19 cellular contexts compared by ENCODE assay signal in genomic region chr3:152349397-152349796, GRCh38.
DNase-seq lines count a peak whose midpoint lies in the region; ATAC-seq and TF ChIP-seq lines count a peak whose summit lies in the region.
"Had no signal": no experiment of that assay in that cellular context is flagged by ENCODE, and none has a peak within 500 bp of the region (broad histone marks: within the 10 kb centered on the region; RNA-seq: fewer than 3 reads in every experiment).

No MANE protein-coding gene starts in this region.

- H3K27ac Mint-ChIP-seq in CD4-positive, CD25-positive, alpha-beta regulatory T cell, result no peak overlapping the region
- H3K27ac Mint-ChIP-seq: activated naive CD8-positive, alpha-beta T cell treated with anti-CD3 and anti-CD28 coated beads for 36 hours; activated T-cell treated with anti-CD3 and anti-CD28 coated beads, Interleukin-2, amount 50 U/mL, for 24 hours; natural killer cell treated with Interleukin-12 subunit alpha and Interleukin-12 subunit beta and Interleukin-15 and Interleukin-18, amount 100 ng/mL, for 72 hours; stimulated activated naive CD8-positive, alpha-beta T cell treated with anti-CD3 and anti-CD28 coated beads, Interleukin-15, amount 100 ng/mL, for 72 hours had no signal

- H4K20me1 ChIP-seq in OCI-LY3 (ENCODE audit: insufficient read depth, low read length), result peaks cover 83% of the 10 kb centered on the region
- H4K20me1 ChIP-seq in osteoblast (ENCODE audit: insufficient read depth, low read length), result peaks cover 25% of the 10 kb centered on the region

- TF ChIP-seq CTCF in OCI-LY3 (IDR thresholded peaks at IDR 0.05; ENCODE audit: low read depth, low read length) (no peak), osteoblast (IDR thresholded peaks at IDR 0.05; ENCODE audit: extremely low read depth, low read depth, low read length) (no peak)

- peak overlapping the region; percentile 37 for H3K4me3 ChIP-seq in CD4-positive, CD25-positive, alpha-beta regulatory T cell (ENCODE audit: low read depth, low read length)
- H3K4me3 ChIP-seq in OCI-LY3 (ENCODE audit: low read length) (no peak overlapping the region), osteoblast (ENCODE audit: insufficient read depth, low read length) (no peak overlapping the region)
- H3K4me3 ChIP-seq: lung, SJCRH30 had no signal

- H3K79me2 ChIP-seq in OCI-LY3 (ENCODE audit: low read length) (peaks cover 90% of the 10 kb centered on the region), osteoblast (ENCODE audit: insufficient read depth, low read length) (peaks cover 95% of the 10 kb centered on the region)

- H3K4me3 Mint-ChIP-seq in CD4-positive, CD25-positive, alpha-beta regulatory T cell, result no peak overlapping the region
- H3K4me3 Mint-ChIP-seq: activated naive CD8-positive, alpha-beta T cell treated with anti-CD3 and anti-CD28 coated beads for 36 hours; activated T-cell treated with anti-CD3 and anti-CD28 coated beads, Interleukin-2, amount 50 U/mL, for 24 hours; natural killer cell treated with Interleukin-12 subunit alpha and Interleukin-12 subunit beta and Interleukin-15 and Interleukin-18, amount 100 ng/mL, for 72 hours; stimulated activated naive CD8-positive, alpha-beta T cell treated with anti-CD3 and anti-CD28 coated beads, Interleukin-15, amount 100 ng/mL, for 72 hours had no signal

- no peak for DNase-seq in CD4-positive, CD25-positive, alpha-beta regulatory T cell
- DNase-seq in epithelial cell of prostate (ENCODE audit: low read depth, low spot score), result no peak
- no peak for DNase-seq in osteoblast (ENCODE audit: insufficient read length, low spot score, missing footprints)
- no peak for DNase-seq in T-helper 1 cell
- DNase-seq in glomerular visceral epithelial cell (ENCODE audit: extremely low spot score), result no peak
- DNase-seq in NCI-H2171 (lab: John Stamatoyannopoulos, UW), result no peak
- DNase-seq: activated naive CD8-positive, alpha-beta T cell treated with anti-CD3 and anti-CD28 coated beads for 36 hours; activated T-cell treated with anti-CD3 and anti-CD28 coated beads, Interleukin-2, amount 50 U/mL, for 24 hours; effector CD4-positive, alpha-beta T cell; H7; NCI-H1694 treated with DMSO at 0.1 percent for 48 hours; NCI-H446 treated with DMSO at 0.1 percent for 48 hours; SJCRH30; stimulated activated CD4-positive, alpha-beta T cell treated with anti-CD3 and anti-CD28 coated beads, Interleukin-15, amount 100 ng/mL, for 24 hours; stimulated activated naive CD8-positive, alpha-beta T cell treated with anti-CD3 and anti-CD28 coated beads, Interleukin-15, amount 100 ng/mL, for 72 hours had no signal

- peaks cover 0 to 2% (median 0%) of the 10 kb centered on the region in 7 donors for H3K9me3 Mint-ChIP-seq in CD4-positive, CD25-positive, alpha-beta regulatory T cell
- H3K9me3 Mint-ChIP-seq: activated T-cell treated with anti-CD3 and anti-CD28 coated beads, Interleukin-2, amount 50 U/mL, for 24 hours; natural killer cell treated with Interleukin-12 subunit alpha and Interleukin-12 subunit beta and Interleukin-15 and Interleukin-18, amount 100 ng/mL, for 72 hours; stimulated activated naive CD8-positive, alpha-beta T cell treated with anti-CD3 and anti-CD28 coated beads, Interleukin-15, amount 100 ng/mL, for 72 hours had no signal

- H3K36me3 Mint-ChIP-seq in CD4-positive, CD25-positive, alpha-beta regulatory T cell, result peaks cover 28% of the 10 kb centered on the region

- peak overlapping the region; percentile 13 for H3K4me2 ChIP-seq in OCI-LY3 (ENCODE audit: low read length)
- H3K4me2 ChIP-seq in osteoblast (ENCODE audit: insufficient read depth, low read length), result peak overlapping the region; percentile 0

- peaks cover 35% of the 10 kb centered on the region for H3K4me1 ChIP-seq in CD4-positive, CD25-positive, alpha-beta regulatory T cell (ENCODE audit: control insufficient read depth, insufficient read depth, low read length, poor library complexity, severe bottlenecking)
- peaks cover 44% of the 10 kb centered on the region for H3K4me1 ChIP-seq in OCI-LY3 (ENCODE audit: low read length)
- peaks cover 35% of the 10 kb centered on the region for H3K4me1 ChIP-seq in osteoblast (ENCODE audit: insufficient read depth, low read length)
- H3K4me1 ChIP-seq: SJCRH30 had no signal

- no peak for ATAC-seq in CD4-positive, CD25-positive, alpha-beta regulatory T cell (ENCODE audit: low read depth in 2 of 2)
- no peak for ATAC-seq in GM18867 (IDR thresholded peaks at IDR 0.05; ENCODE audit: unreplicated experiment)
- ATAC-seq: natural killer cell treated with Interleukin-12 subunit alpha and Interleukin-12 subunit beta and Interleukin-15 and Interleukin-18, amount 100 ng/mL, for 72 hours; stimulated activated naive CD8-positive, alpha-beta T cell treated with anti-CD3 and anti-CD28 coated beads, Interleukin-15, amount 100 ng/mL, for 72 hours had no signal

- no peak overlapping the region for H3K9ac ChIP-seq in OCI-LY3 (ENCODE audit: low read length)

- H3K9me3 ChIP-seq in CD4-positive, CD25-positive, alpha-beta regulatory T cell (ENCODE audit: control insufficient read depth in 2 of 2, low read length in 2 of 2), result no peaks in the 10 kb centered on the region
- H3K9me3 ChIP-seq in OCI-LY3 (ENCODE audit: insufficient read depth, low read length) (no peaks in the 10 kb centered on the region), osteoblast (ENCODE audit: low read depth, low read length) (no peaks in the 10 kb centered on the region)
- H3K9me3 ChIP-seq: SJCRH30 had no signal

- H3K27ac ChIP-seq in CD4-positive, CD25-positive, alpha-beta regulatory T cell (ENCODE audit: insufficient read depth, low read length, poor library complexity, severe bottlenecking), result peak overlapping the region; percentile 37
- H3K27ac ChIP-seq in OCI-LY3 (ENCODE audit: low read length) (no peak overlapping the region), epithelial cell of prostate (peak overlapping the region; percentile 77), osteoblast (ENCODE audit: low read depth, low read length) (peak overlapping the region; percentile 16)
- H3K27ac ChIP-seq: SJCRH30 had no signal

- H3K4me1 Mint-ChIP-seq in CD4-positive, CD25-positive, alpha-beta regulatory T cell, result peaks cover 25 to 49% (median 42%) of the 10 kb centered on the region in 4 donors

- H2AFZ ChIP-seq in OCI-LY3 (ENCODE audit: low read depth, low read length) (no peak overlapping the region), osteoblast (ENCODE audit: low read length) (no peak overlapping the region)

- no peaks in the 10 kb centered on the region for H3K27me3 Mint-ChIP-seq in CD4-positive, CD25-positive, alpha-beta regulatory T cell
- H3K27me3 Mint-ChIP-seq: activated naive CD8-positive, alpha-beta T cell treated with anti-CD3 and anti-CD28 coated beads for 36 hours; activated T-cell treated with anti-CD3 and anti-CD28 coated beads, Interleukin-2, amount 50 U/mL, for 24 hours; natural killer cell treated with Interleukin-12 subunit alpha and Interleukin-12 subunit beta and Interleukin-15 and Interleukin-18, amount 100 ng/mL, for 72 hours; stimulated activated naive CD8-positive, alpha-beta T cell treated with anti-CD3 and anti-CD28 coated beads, Interleukin-15, amount 100 ng/mL, for 72 hours had no signal

- peaks cover 22% of the 10 kb centered on the region for H3K36me3 ChIP-seq in CD4-positive, CD25-positive, alpha-beta regulatory T cell (ENCODE audit: control insufficient read depth, insufficient read depth, low read length)
- H3K36me3 ChIP-seq in OCI-LY3 (replicated peaks; ENCODE audit: low read depth, low read length), result peaks cover 21% of the 10 kb centered on the region
- H3K36me3 ChIP-seq in osteoblast (ENCODE audit: insufficient read depth, low read length), result peaks cover 24% of the 10 kb centered on the region

- H3K27me3 ChIP-seq in CD4-positive, CD25-positive, alpha-beta regulatory T cell (ENCODE audit: control insufficient read depth, insufficient read depth, low read length), result no peaks in the 10 kb centered on the region
- H3K27me3 ChIP-seq in OCI-LY3 (ENCODE audit: low read depth, low read length) (no peaks in the 10 kb centered on the region), osteoblast (ENCODE audit: insufficient read depth, low read length) (no peaks in the 10 kb centered on the region)
- H3K27me3 ChIP-seq: SJCRH30 had no signal
